ENCODE assay signal across 20 cellular contexts in the genomic region with DNA sequence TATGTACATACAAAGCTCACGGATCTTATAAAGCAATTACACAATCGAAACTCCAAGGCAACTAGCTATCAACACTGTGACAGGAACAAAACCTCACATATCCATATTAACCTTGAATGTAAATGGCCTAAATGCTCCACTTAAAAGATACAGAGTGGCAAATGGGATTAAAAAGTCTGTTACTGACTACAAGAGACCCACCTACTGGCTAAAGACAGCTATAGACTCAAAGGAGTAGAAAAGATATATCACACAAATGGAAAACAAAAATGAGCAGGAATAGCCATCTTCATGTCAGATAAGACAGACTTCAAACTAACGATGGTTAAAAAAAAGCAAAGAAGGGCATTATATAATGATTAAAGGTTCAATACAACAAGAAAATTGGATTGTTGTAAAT.
A peak's percentile ranks its signal among the peaks of the same experiment; 100 is the strongest.
DNase-seq lines count a peak whose midpoint lies in the region; TF ChIP-seq lines count a peak whose summit lies in the region.
"Had no signal": no experiment of that assay in that cellular context is flagged by ENCODE, and none has a peak within 500 bp of the region (broad histone marks: within the 10 kb centered on the region; RNA-seq: fewer than 3 reads in every experiment).

No MANE protein-coding gene starts in this region.

- H3K4me3 Mint-ChIP-seq in progenitor cell of endocrine pancreas (ENCODE audit: low read depth) = no peak overlapping the region
- H3K4me3 Mint-ChIP-seq: activated CD4-positive, alpha-beta T cell treated with anti-CD3 and anti-CD28 coated beads for 36 hours; mesothelial cell of epicardium had no signal

- peaks cover 16% of the 10 kb centered on the region for H3K27me3 Mint-ChIP-seq in progenitor cell of endocrine pancreas

- CTCF ChIA-PET in RWPE1 (lab: Yijun Ruan, JAX) = interaction anchor here (0.6 kb wide), 1 partner anchor 241 kb away, joined by 3 read pairs; no protein-coding TSS in a partner anchor

- H3K9me3 Mint-ChIP-seq in progenitor cell of endocrine pancreas (ENCODE audit: low read depth) = peaks cover 5% of the 10 kb centered on the region

- no peak overlapping the region for H3K27ac Mint-ChIP-seq in progenitor cell of endocrine pancreas
- H3K27ac Mint-ChIP-seq: activated CD4-positive, alpha-beta T cell treated with anti-CD3 and anti-CD28 coated beads for 36 hours; mesothelial cell of epicardium had no signal

- no peaks in the 10 kb centered on the region for H3K4me1 Mint-ChIP-seq in progenitor cell of endocrine pancreas (ENCODE audit: low read depth)
- H3K4me1 Mint-ChIP-seq: activated CD4-positive, alpha-beta T cell treated with anti-CD3 and anti-CD28 coated beads for 36 hours; mesothelial cell of epicardium had no signal

- intact Hi-C loops in transverse colon (cut with DNase I; ENCODE audit: low total_unique reads) = no loop called here

- POLR2A ChIA-PET in RWPE1 (lab: Yijun Ruan, JAX; ENCODE audit: low non-redundant PET) = no interaction called here

- no peaks in the 10 kb centered on the region for H3K36me3 ChIP-seq in transverse colon
- H3K36me3 ChIP-seq: upper lobe of left lung had no signal

- no peak overlapping the region for H3K4me3 ChIP-seq in cardiac fibroblast (replicated peaks in 1 of 2; ENCODE audit: low read depth in 2 of 2, low read length in 2 of 2)
- no peak overlapping the region for H3K4me3 ChIP-seq in transverse colon
- H3K4me3 ChIP-seq: A549, upper lobe of left lung had no signal

- TF ChIP-seq EP300 in transverse colon (IDR thresholded peaks at IDR 0.05; ENCODE audit: low read depth) = no peak

- H3K36me3 Mint-ChIP-seq in progenitor cell of endocrine pancreas (ENCODE audit: insufficient read depth) = no peaks in the 10 kb centered on the region
- H3K36me3 Mint-ChIP-seq: mesothelial cell of epicardium had no signal

- H3K4me1 ChIP-seq in transverse colon = no peaks in the 10 kb centered on the region
- H3K4me1 ChIP-seq: A549, upper lobe of left lung had no signal

- WGBS in transverse colon (ENCODE audit: low coverage in 1 of 2), 2 donors = 41 to 57% methylated on average over 3 of the region's 3 CpGs

- TF ChIP-seq POLR2A in transverse colon (IDR thresholded peaks at IDR 0.05) = no peak

- peak; percentile 17 for DNase-seq in NCI-H510A treated with DMSO at 0.1 percent for 48 hours (lab: John Stamatoyannopoulos, UW)
- no peak for DNase-seq in NCI-H510A (lab: John Stamatoyannopoulos, UW)
- DNase-seq in cardiac fibroblast (ENCODE audit: low read depth in 2 of 2) = peak; percentile 0 to 9
- no peak for DNase-seq in progenitor cell of endocrine pancreas (ENCODE audit: low spot score, unreplicated experiment)
- DNase-seq in RWPE1 (ENCODE audit: low spot score) = no peak
- DNase-seq in activated effector memory CD4-positive, alpha-beta T cell treated with anti-CD3 and anti-CD28 coated beads, Interleukin-2, amount 50 U/mL, for 16 hours = no peak
- no peak for DNase-seq in transverse colon
- DNase-seq: activated CD4-positive, alpha-beta T cell treated with anti-CD3 and anti-CD28 coated beads for 36 hours; activated T-cell treated with anti-CD3 and anti-CD28 coated beads, Interleukin-2, amount 50 U/mL, for 48 hours; amygdala; dermis blood vessel endothelial cell; DMS79; GOT3; NCI-H1092; NCI-H446 treated with DMSO at 0.1 percent for 48 hours; posterior cingulate gyrus; upper lobe of left lung had no signal

- no peaks in the 10 kb centered on the region for H3K27me3 ChIP-seq in transverse colon
- H3K27me3 ChIP-seq: upper lobe of left lung had no signal

- TF ChIP-seq CTCF in LNCAP (IDR thresholded peaks at IDR 0.05) (peak; percentile 49), cardiac fibroblast (IDR thresholded peaks at IDR 0.05; ENCODE audit: low read depth, low read length) (no peak), progenitor cell of endocrine pancreas (IDR thresholded peaks at IDR 0.05; ENCODE audit: unreplicated experiment) (peak; percentile 38), RWPE1 (conservative IDR thresholded peaks at IDR 0.05; ENCODE audit: low read depth) (no peak), transverse colon (IDR thresholded peaks at IDR 0.05) (peak in 1 of 5 experiments; percentile 5)

- no peaks in the 10 kb centered on the region for H3K9me3 ChIP-seq in transverse colon
- H3K9me3 ChIP-seq: A549, upper lobe of left lung had no signal

- in situ Hi-C loops in transverse colon (cut with MboI; ENCODE audit: low pct_ligation_motif_present in 1 of 4, low pct_unique_long_range_greater_than_20kb in 1 of 4, low sequenced_read_pairs in 3 of 4) = no loop called here

- H3K27ac ChIP-seq in RWPE1 (no peak overlapping the region), transverse colon (no peak overlapping the region)
- H3K27ac ChIP-seq: A549, upper lobe of left lung had no signal

Comparison
In these comparisons a context has a peak if more than half of its experiments do, and no peak if none do; other contexts are left out.
1. DNase-seq: peak in NCI-H510A treated with DMSO at 0.1 percent for 48 hours (single experiment) and cardiac fibroblast (2 of 2); none in NCI-H510A (single experiment), progenitor cell of endocrine pancreas (single experiment), RWPE1 (single experiment), activated effector memory CD4-positive, alpha-beta T cell treated with anti-CD3 and anti-CD28 coated beads, Interleukin-2, amount 50 U/mL, for 16 hours (single experiment) and transverse colon (single experiment).
2. CTCF ChIP-seq: peak in LNCAP (single experiment) and progenitor cell of endocrine pancreas (single experiment); none in cardiac fibroblast (single experiment) and RWPE1 (single experiment).